8 cellular contexts compared by ENCODE assay signal in genomic region chr21:42653492-42654061, GRCh38. TPM values are rescaled to one million over a fixed set of nuclear protein-coding genes. Genes with fewer than 3 reads are reported as not detected.
A peak's percentile ranks its signal among the peaks of the same experiment; 100 is the strongest.
DNase-seq lines count a peak whose midpoint lies in the region; ATAC-seq and TF ChIP-seq lines count a peak whose summit lies in the region.

Gene PDE9A, plus strand, starts transcription at chr21:42653621. Its CDS starts 194 bp downstream, at chr21:42653815.

- H2AFZ ChIP-seq in fibroblast of lung (ENCODE audit: low read length), result no peak within 1 kb of the TSS

- H3K4me3 ChIP-seq in fibroblast of lung (replicated peaks in 1 of 4; ENCODE audit: control extremely low read depth in 1 of 4, insufficient read depth in 1 of 4, low read depth in 3 of 4, low read length in 4 of 4), result peak within 1 kb of the TSS; percentile 22 to 54 (median 26)

- H3K4me1 ChIP-seq in fibroblast of lung (ENCODE audit: control insufficient read depth, extremely low read depth, insufficient read depth, low read length), result no peaks in the 10 kb centered on the region

- intact Hi-C loops in Right ventricle myocardium inferior (cut with DNase I), result loop anchor here (10.0 kb wide), 1 partner anchor 91 kb away; no protein-coding TSS in a partner anchor
- intact Hi-C loops in cardiac septum (cut with DNase I), result loop anchor here (5.0 to 10.0 kb wide), 2 partner anchors 71 to 164 kb away; no protein-coding TSS in a partner anchor

- DNase-seq in Right ventricle myocardium inferior (ENCODE audit: missing footprints) (no peak), cardiac septum (ENCODE audit: low spot score) (no peak), fibroblast of lung (ENCODE audit: low read depth in 2 of 2) (no peak), occipital lobe (lab: John Stamatoyannopoulos, UW) (no peak), DMS153 (lab: John Stamatoyannopoulos, UW) (no peak), NCI-H128 (lab: John Stamatoyannopoulos, UW; ENCODE audit: unreplicated experiment) (no peak)
- DNase-seq in activated CD4-positive, alpha-beta T cell treated with anti-CD3 and anti-CD28 coated beads, Interleukin-2, amount 50 U/mL, for 48 hours, result peak; percentile 24 to 38

- H3K9me3 ChIP-seq in fibroblast of lung (ENCODE audit: control insufficient read depth, insufficient read depth, low read depth, low read length), result no peaks in the 10 kb centered on the region

- peak within 1 kb of the TSS; percentile 25 for H3K4me2 ChIP-seq in fibroblast of lung (ENCODE audit: extremely low read depth, insufficient read depth, low read length)

- no peaks in the 10 kb centered on the region for H3K36me3 ChIP-seq in fibroblast of lung (ENCODE audit: control insufficient read depth, insufficient read depth, low read length)

- peaks cover 19% of the 10 kb centered on the region for H3K27me3 ChIP-seq in fibroblast of lung (ENCODE audit: control insufficient read depth, insufficient read depth, low read length)

- no peak for TF ChIP-seq CTCF in fibroblast of lung (conservative IDR thresholded peaks at IDR 0.05 in 1 of 2, IDR thresholded peaks at IDR 0.05 in 1 of 2; ENCODE audit: low read depth in 1 of 2, low read length in 2 of 2)

- H4K20me1 ChIP-seq in fibroblast of lung (ENCODE audit: control insufficient read depth, extremely low read depth, insufficient read depth, low read length), result no peaks in the 10 kb centered on the region

- H3K9ac ChIP-seq in fibroblast of lung (ENCODE audit: insufficient read depth, low read length), result peak within 1 kb of the TSS; percentile 30

- ATAC-seq in Right ventricle myocardium inferior (peak; percentile 49), GM21717 (IDR thresholded peaks at IDR 0.05; ENCODE audit: unreplicated experiment) (no peak)

- H3K27ac ChIP-seq in fibroblast of lung (ENCODE audit: insufficient read depth, low read length), result no peak within 1 kb of the TSS

- H3K79me2 ChIP-seq in fibroblast of lung (ENCODE audit: control insufficient read depth, insufficient read depth, low read length), result no peaks in the 10 kb centered on the region

RNA-seq across cellular contexts. Expression of gene PDE9A, which starts in this region (rescaled TPM):
- total RNA-seq in Right ventricle myocardium inferior (3.4 TPM), cardiac septum (1.1 TPM), fibroblast of lung (1.8 TPM in 2 replicates), occipital lobe (16.7 TPM)
- polyA plus RNA-seq in fibroblast of lung, result 2.5 and 4.4 TPM in 2 replicates
- 1.8 and 4.3 TPM in 2 replicates for polyA plus RNA-seq in fibroblast of lung (2012)
- 4.0 and 6.7 TPM in 2 replicates for polyA minus RNA-seq in fibroblast of lung (ENCODE audit: low replicate concordance)

Comparison
In these comparisons a context has a peak if more than half of its experiments do, and no peak if none do; other contexts are left out.
1. DNase-seq: peak in activated CD4-positive, alpha-beta T cell treated with anti-CD3 and anti-CD28 coated beads, Interleukin-2, amount 50 U/mL, for 48 hours (2 of 2); none in Right ventricle myocardium inferior (single experiment), cardiac septum (single experiment), fibroblast of lung (0 of 2), occipital lobe (single experiment), DMS153 (single experiment) and NCI-H128 (single experiment).